11 cellular contexts compared by ENCODE assay signal in genomic region chr2:144267209-144267608, GRCh38.
DNase-seq lines count a peak whose midpoint lies in the region; ATAC-seq, FAIRE-seq and TF ChIP-seq lines count a peak whose summit lies in the region.
"Had no signal": no experiment of that assay in that cellular context is flagged by ENCODE, and none has a peak within 500 bp of the region (broad histone marks: within the 10 kb centered on the region; RNA-seq: fewer than 3 reads in every experiment).

No MANE protein-coding gene starts in this region.

- no peak overlapping the region for H3K4me3 ChIP-seq in adrenal gland
- H3K4me3 ChIP-seq: lung had no signal

- H3K27ac ChIP-seq in adrenal gland: peak overlapping the region in 4 of 5 donors; percentile 3 to 63 (median 32)

- no peak for TF ChIP-seq CTCF in GM20000 (IDR thresholded peaks at IDR 0.05; ENCODE audit: extremely low read depth, missing control alignments)
- TF ChIP-seq CTCF in adrenal gland (IDR thresholded peaks at IDR 0.05): no peak

- ATAC-seq in HG03103 (IDR thresholded peaks at IDR 0.05; ENCODE audit: low read depth, unreplicated experiment): peak; percentile 73

- H3K4me1 ChIP-seq in adrenal gland (replicated peaks in 1 of 2): peaks cover 14 to 40% of the 10 kb centered on the region in 2 donors

- intact Hi-C loops in adrenal gland (cut with DNase I): no loop called here

- TF ChIP-seq POLR2A in adrenal gland (IDR thresholded peaks at IDR 0.05): no peak

- no peaks in the 10 kb centered on the region for H3K36me3 ChIP-seq in adrenal gland (replicated peaks in 1 of 2)

- FAIRE-seq in GM18507 (lab: Jason Lieb, UNC): peak; percentile 86
- no peak for FAIRE-seq in urothelium cell line (lab: Jason Lieb, UNC)

- no peaks in the 10 kb centered on the region for H3K9me3 ChIP-seq in adrenal gland (replicated peaks in 1 of 3)

- no peaks in the 10 kb centered on the region for H3K27me3 ChIP-seq in adrenal gland

- 18 to 43% (median 38%) methylated on average over 2 of the region's 2 CpGs for WGBS in adrenal gland, 4 donors

- DNase-seq in GM18507 (ENCODE audit: extremely low spot score, insufficient read length, low read depth) (no peak), GM20000 (ENCODE audit: low spot score) (peak; percentile 39), adrenal gland (peak in 6 of 7 donors; percentile 28 to 67 (median 52)), mucosa of gallbladder (ENCODE audit: low spot score) (no peak), foreskin melanocyte (no peak), kidney tubule cell (ENCODE audit: low spot score) (no peak), urothelium cell line (ENCODE audit: low spot score) (no peak)
- DNase-seq: activated CD8-positive, alpha-beta memory T cell treated with anti-CD3 and anti-CD28 coated beads, Interleukin-2, amount 50 U/mL, for 4 hours; DMS153 had no signal

Comparison
In these comparisons a context has a peak if more than half of its experiments do, and no peak if none do; other contexts are left out.
1. DNase-seq: peak in GM20000 (single experiment) and adrenal gland (6 of 7); none in GM18507 (single experiment), mucosa of gallbladder (single experiment), foreskin melanocyte (single experiment), kidney tubule cell (single experiment) and urothelium cell line (single experiment).